Comparison of ENCODE assay signal across 14 cellular contexts in genomic region chr12:537772-538171, GRCh38.
DNase-seq lines count a peak whose midpoint lies in the region; ATAC-seq and TF ChIP-seq lines count a peak whose summit lies in the region.
"Had no signal": no experiment of that assay in that cellular context is flagged by ENCODE, and none has a peak within 500 bp of the region (broad histone marks: within the 10 kb centered on the region; RNA-seq: fewer than 3 reads in every experiment).

No MANE protein-coding gene starts in this region.

- intact Hi-C loops in body of pancreas (cut with DNase I): no loop called here

- TF ChIP-seq POLR2A in body of pancreas (IDR thresholded peaks at IDR 0.05): peak in 1 of 3 donors; percentile 24

- H3K4me3 ChIP-seq in body of pancreas: no peak overlapping the region
- no peak overlapping the region for H3K4me3 ChIP-seq in mucosa of stomach (ENCODE audit: low read length)
- H3K4me3 ChIP-seq: testis had no signal

- TF ChIP-seq CTCF in body of pancreas (IDR thresholded peaks at IDR 0.05): no peak

- WGBS in body of pancreas, 2 donors: 70 to 75% methylated on average over 4 of the region's 4 CpGs

- peaks cover 7% of the 10 kb centered on the region for H3K4me1 ChIP-seq in body of pancreas
- peaks cover 70% of the 10 kb centered on the region for H3K4me1 ChIP-seq in mucosa of stomach (ENCODE audit: control insufficient read depth, insufficient read depth, low read length)

- no peaks in the 10 kb centered on the region for H3K36me3 ChIP-seq in body of pancreas (replicated peaks in 1 of 2; ENCODE audit: insufficient read depth in 1 of 2, low read depth in 2 of 2)
- H3K36me3 ChIP-seq in mucosa of stomach (ENCODE audit: control insufficient read depth, insufficient read depth, low read length): peaks cover 4% of the 10 kb centered on the region

- H3K9me3 ChIP-seq in body of pancreas (no peaks in the 10 kb centered on the region), mucosa of stomach (ENCODE audit: control insufficient read depth, low read length) (no peaks in the 10 kb centered on the region)
- H3K9me3 ChIP-seq: testis had no signal

- peak; percentile 85 for ATAC-seq in body of pancreas

- DNase-seq in DMS153 (lab: John Stamatoyannopoulos, UW): peak; percentile 86
- peak; percentile 76 for DNase-seq in NCI-H2029 treated with DMSO at 0.1 percent for 48 hours (lab: John Stamatoyannopoulos, UW)
- DNase-seq in body of pancreas: peak; percentile 55 to 64 (median 62)
- DNase-seq in SK-N-DZ (ENCODE audit: low spot score): no peak
- DNase-seq in NCI-H524 treated with DMSO at 0.1 percent for 48 hours (lab: John Stamatoyannopoulos, UW): no peak
- no peak for DNase-seq in stimulated activated CD4-positive, alpha-beta T cell treated with anti-CD3 and anti-CD28 coated beads, Interleukin-4, amount 100 ng/mL, for 4 hours
- DNase-seq in NCI-H1092 (lab: John Stamatoyannopoulos, UW): no peak
- DNase-seq: activated B cell treated with CpG ODN at 0.5 μM for 24 hours; activated naive CD4-positive, alpha-beta T cell treated with anti-CD3 and anti-CD28 coated beads, Interleukin-2, amount 50 U/mL, for 16 hours; NCI-H1694; SW 1271; testis had no signal

- H3K9ac ChIP-seq in mucosa of stomach (ENCODE audit: low read length): peak overlapping the region; percentile 73
- H3K9ac ChIP-seq: parathyroid adenoma had no signal

- H3K27me3 ChIP-seq in body of pancreas (no peaks in the 10 kb centered on the region), mucosa of stomach (ENCODE audit: control insufficient read depth, insufficient read depth, low read length) (no peaks in the 10 kb centered on the region)
- H3K27me3 ChIP-seq: testis had no signal

- H3K27ac ChIP-seq in body of pancreas: peak overlapping the region in 3 of 4 donors; percentile 28 to 68 (median 66)
- H3K27ac ChIP-seq: parathyroid adenoma, testis had no signal

Comparison
In these comparisons a context has a peak if more than half of its experiments do, and no peak if none do; other contexts are left out.
1. DNase-seq: peak in DMS153 (single experiment), NCI-H2029 treated with DMSO at 0.1 percent for 48 hours (single experiment) and body of pancreas (4 of 4); none in SK-N-DZ (single experiment), NCI-H524 treated with DMSO at 0.1 percent for 48 hours (single experiment), stimulated activated CD4-positive, alpha-beta T cell treated with anti-CD3 and anti-CD28 coated beads, Interleukin-4, amount 100 ng/mL, for 4 hours (0 of 2) and NCI-H1092 (single experiment).